26 cellular contexts compared by ENCODE assay signal in genomic region chr21:38743772-38744529, GRCh38.
DNase-seq lines count a peak whose midpoint lies in the region; ATAC-seq and TF ChIP-seq lines count a peak whose summit lies in the region.
"Had no signal": no experiment of that assay in that cellular context is flagged by ENCODE, and none has a peak within 500 bp of the region (broad histone marks: within the 10 kb centered on the region; RNA-seq: fewer than 3 reads in every experiment).

No MANE protein-coding gene starts in this region.

- no peaks in the 10 kb centered on the region for H4K20me1 ChIP-seq in BLaER1

- peaks cover 11% of the 10 kb centered on the region; the same call in 1 of the 2 replicates for H3K36me3 ChIP-seq in BLaER1
- H3K36me3 ChIP-seq in esophagus squamous epithelium = no peaks in the 10 kb centered on the region
- H3K36me3 ChIP-seq in lung (ENCODE audit: control insufficient read depth in 2 of 2, insufficient read depth in 2 of 2, low read length in 2 of 2) = no peaks in the 10 kb centered on the region
- H3K36me3 ChIP-seq: thoracic aorta had no signal

- H3K9me3 ChIP-seq in BLaER1 (peaks cover 26% of the 10 kb centered on the region), esophagus squamous epithelium (no peaks in the 10 kb centered on the region), lung (ENCODE audit: control insufficient read depth in 2 of 2, insufficient read depth in 1 of 2, low read length in 1 of 2) (no peaks in the 10 kb centered on the region)
- H3K9me3 ChIP-seq: thoracic aorta had no signal

- H3K27ac ChIP-seq in BLaER1 (no peak overlapping the region), esophagus squamous epithelium (peak overlapping the region in 3 of 4 donors; percentile 5 to 38 (median 6)), lung (ENCODE audit: low read depth in 1 of 2, low read length in 1 of 2) (peak overlapping the region; percentile 14 to 33)
- H3K27ac ChIP-seq: foreskin keratinocyte, thoracic aorta had no signal

- TF ChIP-seq CTCF in esophagus squamous epithelium (IDR thresholded peaks at IDR 0.05) (no peak), lung (IDR thresholded peaks at IDR 0.05; ENCODE audit: control extremely low read depth, extremely low read depth) (no peak)

- H3K27me3 ChIP-seq in BLaER1 (no peaks in the 10 kb centered on the region), esophagus squamous epithelium (no peaks in the 10 kb centered on the region), lung (ENCODE audit: control insufficient read depth, insufficient read depth) (no peaks in the 10 kb centered on the region)
- H3K27me3 ChIP-seq: foreskin keratinocyte had no signal

- no peak for TF ChIP-seq POLR2A in esophagus squamous epithelium (IDR thresholded peaks at IDR 0.05)

- H3K9ac ChIP-seq in BLaER1 = no peak overlapping the region

- ATAC-seq in lung (ENCODE audit: insufficient read depth, low FRiP score) = no peak
- ATAC-seq: activated CD4-positive, CD25-positive, alpha-beta regulatory T cell treated with anti-CD3 and anti-CD28 coated beads, Interleukin-2, amount 50 U/mL, for 24 hours; activated CD8-positive, alpha-beta T cell treated with anti-CD3 and anti-CD28 coated beads for 36 hours; foreskin keratinocyte; GM23338; stimulated activated naive CD8-positive, alpha-beta T cell treated with anti-CD3 and anti-CD28 coated beads, Interleukin-15, Interleukin-2, amounts not matched to agents 100 U/mL and 50 U/mL, for 24 hours had no signal

- H3K4me3 ChIP-seq in BLaER1 (no peak overlapping the region), esophagus squamous epithelium (peak overlapping the region in 1 of 4 donors; percentile 21), lung (no peak overlapping the region)
- H3K4me3 ChIP-seq: GM23338, thoracic aorta had no signal

- H3K4me2 ChIP-seq in BLaER1 = peak overlapping the region; percentile 71
- H3K4me2 ChIP-seq: GM23338 had no signal

- intact Hi-C loops in esophagus squamous epithelium (cut with DNase I) = loop anchor here (10.0 kb wide), 1 partner anchor 161 kb away; no protein-coding TSS in a partner anchor

- WGBS in esophagus squamous epithelium, 2 donors = 79 to 84% methylated on average over 20 to 21 of the region's 21 CpGs
- 66 to 78% methylated on average over 21 of the region's 21 CpGs for WGBS in lung, 2 donors

- H3K4me1 ChIP-seq in BLaER1 (peaks cover 34% of the 10 kb centered on the region), esophagus squamous epithelium (no peaks in the 10 kb centered on the region), lung (ENCODE audit: control insufficient read depth in 2 of 2, insufficient read depth in 2 of 2, low read length in 2 of 2) (peaks cover 2 to 4% of the 10 kb centered on the region in 2 donors)
- H3K4me1 ChIP-seq: foreskin keratinocyte had no signal

- DNase-seq in NCI-H748 (lab: John Stamatoyannopoulos, UW; ENCODE audit: unreplicated experiment) (peak; percentile 34), esophagus squamous epithelium (lab: John Stamatoyannopoulos, UW) (no peak), lung (ENCODE audit: low spot score) (no peak), HUDEP-2 (lab: John Stamatoyannopoulos, UW; ENCODE audit: unreplicated experiment in 76 of 76) (no peak), NCI-H226 (no peak)
- DNase-seq in activated CD4-positive, alpha-beta T cell treated with anti-CD3 and anti-CD28 coated beads for 1 hour = no peak
- no peak for DNase-seq in activated CD4-positive, alpha-beta T cell treated with anti-CD3 and anti-CD28 coated beads for 48 hours
- DNase-seq: activated CD8-positive, alpha-beta T cell treated with anti-CD3 and anti-CD28 coated beads for 36 hours; activated naive CD8-positive, alpha-beta T cell treated with anti-CD3 and anti-CD28 coated beads for 36 hours; C1 segment of cervical spinal cord; effector CD4-positive, alpha-beta T cell; erythroblast; foreskin keratinocyte; hypothalamus; Karpas-422; naive B cell; NCI-H1694; NCI-H2171; NCI-H82; nucleus accumbens; stimulated activated CD4-positive, alpha-beta T cell treated with anti-CD3 and anti-CD28 coated beads, Interleukin-12 subunit alpha, Interleukin-12 subunit beta, amount 100 ng/mL, for 4 hours; stimulated activated naive CD8-positive, alpha-beta T cell treated with anti-CD3 and anti-CD28 coated beads, Interleukin-15, Interleukin-2, amounts not matched to agents 100 U/mL and 50 U/mL, for 24 hours had no signal
